ENCODE assay signal across 11 cellular contexts in the genomic region with DNA sequence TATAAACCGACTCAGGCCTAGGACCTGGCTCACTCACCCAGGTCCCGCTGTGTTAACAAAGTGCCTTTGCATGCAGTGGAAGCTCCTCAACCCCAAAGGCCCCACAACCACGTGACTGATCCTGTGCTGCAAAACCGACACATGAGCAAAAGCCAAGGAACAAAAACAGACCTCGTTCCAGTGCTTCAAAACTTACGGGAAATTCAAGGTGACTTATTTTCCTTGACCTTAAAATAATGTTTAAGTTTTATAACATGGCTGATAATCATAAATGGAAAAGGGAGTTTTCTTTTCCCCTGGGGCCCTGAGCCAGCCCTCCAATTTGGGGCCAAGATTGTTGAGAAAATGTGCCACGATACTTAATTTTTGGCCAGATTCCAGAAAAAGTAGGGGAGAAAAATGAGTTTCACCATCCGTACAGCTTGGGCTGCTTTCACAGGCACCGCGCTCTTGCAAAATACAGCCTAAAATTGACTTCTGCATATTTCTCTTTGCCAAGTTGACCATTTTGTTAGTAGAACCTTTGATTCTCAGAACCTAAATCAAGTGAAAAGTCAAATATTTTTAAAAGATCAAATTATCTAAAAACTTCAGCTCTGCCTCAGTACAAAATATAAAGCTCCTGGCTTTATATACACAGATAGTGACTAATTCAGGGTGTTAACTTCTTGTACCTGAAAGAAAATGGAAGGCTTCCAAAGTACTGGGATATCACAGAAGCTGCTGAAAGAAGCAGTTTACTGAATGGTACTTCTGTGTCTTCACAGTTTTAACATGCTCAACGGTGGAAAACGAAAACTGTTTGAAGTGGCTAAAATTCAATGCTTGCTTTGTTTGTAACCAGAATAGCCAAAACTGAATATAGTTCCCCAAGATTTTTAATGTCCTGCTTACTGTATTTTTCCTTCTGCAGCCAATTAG.
DNase-seq lines count a peak whose midpoint lies in the region; FAIRE-seq and TF ChIP-seq lines count a peak whose summit lies in the region.
"Had no signal": no experiment of that assay in that cellular context is flagged by ENCODE, and none has a peak within 500 bp of the region (broad histone marks: within the 10 kb centered on the region; RNA-seq: fewer than 3 reads in every experiment).

No MANE protein-coding gene starts in this region.

- no peak overlapping the region for H3K4me3 Mint-ChIP-seq in astrocyte (ENCODE audit: unreplicated experiment)
- H3K4me3 Mint-ChIP-seq in activated naive CD4-positive, alpha-beta T cell treated with anti-CD3 and anti-CD28 coated beads for 36 hours, result no peak overlapping the region
- H3K4me3 Mint-ChIP-seq: T-helper 1 cell treated with Interleukin-12 subunit alpha and Interleukin-12 subunit beta and Interleukin-4 antibody, amounts not matched to agents 30 μg/mL and 1 μg/mL, for 36 hours had no signal

- no peak overlapping the region for H2AFZ ChIP-seq in astrocyte (ENCODE audit: low read depth, low read length)

- H3K27me3 Mint-ChIP-seq in astrocyte (ENCODE audit: low read depth, unreplicated experiment), result no peaks in the 10 kb centered on the region
- no peaks in the 10 kb centered on the region for H3K27me3 Mint-ChIP-seq in activated naive CD4-positive, alpha-beta T cell treated with anti-CD3 and anti-CD28 coated beads for 36 hours (ENCODE audit: low read depth)

- H4K20me1 ChIP-seq in astrocyte (ENCODE audit: insufficient read depth, low read length), result peaks cover 28% of the 10 kb centered on the region

- CTCF ChIA-PET in activated naive CD4-positive, alpha-beta T cell treated with anti-CD3 and anti-CD28 coated beads for 36 hours (lab: Charles Lee), result interaction anchor here (0.6 to 1.6 kb wide), 2 partner anchors 195 to 692 kb away, joined by 4 to 5 read pairs; no protein-coding TSS in a partner anchor

- H3K4me1 Mint-ChIP-seq in astrocyte (ENCODE audit: low read depth, unreplicated experiment), result peaks cover 53% of the 10 kb centered on the region
- no peaks in the 10 kb centered on the region for H3K4me1 Mint-ChIP-seq in activated naive CD4-positive, alpha-beta T cell treated with anti-CD3 and anti-CD28 coated beads for 36 hours (ENCODE audit: low read depth)

- H3K27me3 ChIP-seq in astrocyte (ENCODE audit: insufficient read depth, low read length), result no peaks in the 10 kb centered on the region
- no peaks in the 10 kb centered on the region for H3K27me3 ChIP-seq in left ventricle myocardium inferior (ENCODE audit: low read depth)
- H3K27me3 ChIP-seq in rectal smooth muscle tissue (ENCODE audit: control insufficient read depth, insufficient read depth, low read length), result no peaks in the 10 kb centered on the region
- H3K27me3 ChIP-seq: cardiac muscle cell had no signal

- DNase-seq in GM03348 (ENCODE audit: low spot score) (peak; percentile 38), astrocyte (ENCODE audit: low read depth) (peak; percentile 48), left ventricle myocardium inferior (peak; percentile 39), cerebellar nuclear complex (lab: John Stamatoyannopoulos, UW) (no peak), OCI-M2 (lab: John Stamatoyannopoulos, UW; ENCODE audit: unreplicated experiment) (no peak)
- no peak for DNase-seq in activated naive CD4-positive, alpha-beta T cell treated with anti-CD3 and anti-CD28 coated beads for 36 hours
- DNase-seq in activated CD4-positive, alpha-beta T cell treated with anti-CD3 and anti-CD28 coated beads, Interleukin-2, amount 50 U/mL, for 1 hour, result no peak
- DNase-seq: KG1 had no signal

- H3K9ac ChIP-seq in astrocyte (ENCODE audit: low read length) (no peak overlapping the region), rectal smooth muscle tissue (ENCODE audit: low read length) (no peak overlapping the region)

- H3K27ac Mint-ChIP-seq in astrocyte (ENCODE audit: unreplicated experiment), result peak overlapping the region; percentile 42
- no peak overlapping the region for H3K27ac Mint-ChIP-seq in activated naive CD4-positive, alpha-beta T cell treated with anti-CD3 and anti-CD28 coated beads for 36 hours
- H3K27ac Mint-ChIP-seq: T-helper 1 cell treated with Interleukin-12 subunit alpha and Interleukin-12 subunit beta and Interleukin-4 antibody, amounts not matched to agents 30 μg/mL and 1 μg/mL, for 36 hours had no signal

- no peak overlapping the region for H3K27ac ChIP-seq in astrocyte (ENCODE audit: low read depth, low read length)
- peak overlapping the region; percentile 62 for H3K27ac ChIP-seq in left ventricle myocardium inferior (replicated peaks)
- peak overlapping the region; percentile 67 for H3K27ac ChIP-seq in rectal smooth muscle tissue (ENCODE audit: low read depth, low read length)
- H3K27ac ChIP-seq: cardiac muscle cell had no signal

- H3K4me3 ChIP-seq in astrocyte (ENCODE audit: insufficient read depth, low read depth, low read length), result no peak overlapping the region
- peak overlapping the region; percentile 30 for H3K4me3 ChIP-seq in left ventricle myocardium inferior
- H3K4me3 ChIP-seq in rectal smooth muscle tissue (ENCODE audit: low read length), result peak overlapping the region; percentile 5
- H3K4me3 ChIP-seq: cardiac muscle cell had no signal

- H3K4me1 ChIP-seq in astrocyte (ENCODE audit: insufficient read depth, low read length), result peaks cover 15% of the 10 kb centered on the region
- peaks cover 26% of the 10 kb centered on the region for H3K4me1 ChIP-seq in left ventricle myocardium inferior
- H3K4me1 ChIP-seq in rectal smooth muscle tissue (ENCODE audit: control insufficient read depth, insufficient read depth, low read length), result peaks cover 14% of the 10 kb centered on the region

- intact Hi-C loops in left ventricle myocardium inferior (cut with micrococcal nuclease), result no loop called here
- intact Hi-C loops in activated naive CD4-positive, alpha-beta T cell treated with anti-CD3 and anti-CD28 coated beads for 36 hours (cut with micrococcal nuclease), result no loop called here

- no peak for FAIRE-seq in astrocyte (lab: Jason Lieb, UNC)

- H3K36me3 Mint-ChIP-seq in astrocyte (ENCODE audit: low read depth, unreplicated experiment), result peaks cover 25% of the 10 kb centered on the region
- H3K36me3 Mint-ChIP-seq in activated naive CD4-positive, alpha-beta T cell treated with anti-CD3 and anti-CD28 coated beads for 36 hours (ENCODE audit: low read depth), result no peaks in the 10 kb centered on the region

- H3K36me3 ChIP-seq in astrocyte (ENCODE audit: insufficient read depth, low read length) (no peaks in the 10 kb centered on the region), left ventricle myocardium inferior (peaks cover 8% of the 10 kb centered on the region), rectal smooth muscle tissue (ENCODE audit: control insufficient read depth, insufficient read depth, low read length) (no peaks in the 10 kb centered on the region)
- H3K36me3 ChIP-seq: cardiac muscle cell had no signal

- H3K9me3 ChIP-seq in astrocyte (ENCODE audit: insufficient read depth, low read depth, low read length), result no peaks in the 10 kb centered on the region
- peaks cover 4% of the 10 kb centered on the region for H3K9me3 ChIP-seq in left ventricle myocardium inferior (replicated peaks)

- peaks cover 34% of the 10 kb centered on the region for H3K79me2 ChIP-seq in astrocyte (ENCODE audit: insufficient read depth, low read length)

- H3K4me2 ChIP-seq in astrocyte (ENCODE audit: low read length), result peak overlapping the region; percentile 28

- no peak for TF ChIP-seq CTCF in astrocyte (IDR thresholded peaks at IDR 0.05; ENCODE audit: insufficient read depth, low read depth, low read length)
- no peak for TF ChIP-seq CTCF in left ventricle myocardium inferior (IDR thresholded peaks at IDR 0.05; ENCODE audit: borderline replicate concordance)

- H3K9me3 Mint-ChIP-seq in astrocyte (ENCODE audit: unreplicated experiment), result peaks cover 3% of the 10 kb centered on the region
- peaks cover 2% of the 10 kb centered on the region for H3K9me3 Mint-ChIP-seq in activated naive CD4-positive, alpha-beta T cell treated with anti-CD3 and anti-CD28 coated beads for 36 hours
- H3K9me3 Mint-ChIP-seq: T-helper 1 cell treated with Interleukin-12 subunit alpha and Interleukin-12 subunit beta and Interleukin-4 antibody, amounts not matched to agents 30 μg/mL and 1 μg/mL, for 36 hours had no signal

Comparison
In these comparisons a context has a peak if more than half of its experiments do, and no peak if none do; other contexts are left out.
1. DNase-seq: peak in GM03348 (single experiment), astrocyte (single experiment) and left ventricle myocardium inferior (single experiment); none in activated naive CD4-positive, alpha-beta T cell treated with anti-CD3 and anti-CD28 coated beads for 36 hours (single experiment), cerebellar nuclear complex (0 of 2), activated CD4-positive, alpha-beta T cell treated with anti-CD3 and anti-CD28 coated beads, Interleukin-2, amount 50 U/mL, for 1 hour (single experiment) and OCI-M2 (single experiment).